Comparison of ENCODE assay signal across 2 cellular contexts in genomic region chr19:52211926-52212571, GRCh38.
A peak's percentile ranks its signal among the peaks of the same experiment; 100 is the strongest.
TF ChIP-seq lines count a peak whose summit lies in the region.

No MANE protein-coding gene starts in this region.

TF ChIP-seq in GM23338, 12 proteins besides CTCF, POLR2A, EP300 and RAD21:
- TF ChIP-seq NANOG (IDR thresholded peaks at IDR 0.05; ENCODE audit: borderline replicate concordance): no peak
- no peak for TF ChIP-seq ZNF114 (CRISPR knock-in tag; IDR thresholded peaks at IDR 0.05)
- no peak for TF ChIP-seq STAT1 (IDR thresholded peaks at IDR 0.05; ENCODE audit: unreplicated experiment)
- no peak for TF ChIP-seq EZH2phosphoT487 (IDR thresholded peaks at IDR 0.05; ENCODE audit: unreplicated experiment)
- TF ChIP-seq JUNB (IDR thresholded peaks at IDR 0.05; ENCODE audit: unreplicated experiment): no peak
- TF ChIP-seq ZNF331 (CRISPR knock-in tag; IDR thresholded peaks at IDR 0.05; ENCODE audit: low read depth): no peak
- no peak for TF ChIP-seq POLR2AphosphoS5 (IDR thresholded peaks at IDR 0.05; ENCODE audit: low read depth)
- no peak for TF ChIP-seq ZNF462 (CRISPR knock-in tag; IDR thresholded peaks at IDR 0.05)

TF ChIP-seq in K562, 482 proteins besides CTCF, POLR2A, EP300 and RAD21:
- peak; percentile 44 for TF ChIP-seq NFE2 (IDR thresholded peaks at IDR 0.05; ENCODE audit: low read depth)
- TF ChIP-seq ZNF696 (CRISPR knock-in tag; conservative IDR thresholded peaks at IDR 0.05): no peak
- 0 out of 2 replicates have a peak, but pooled peaks have one; percentile 27 for TF ChIP-seq ATF3 (IDR thresholded peaks at IDR 0.05)
- TF ChIP-seq ATF3 (CRISPR knock-in tag; conservative IDR thresholded peaks at IDR 0.05): no peak
- TF ChIP-seq FOXA3 (CRISPR knock-in tag; conservative IDR thresholded peaks at IDR 0.05 in 1 of 2, IDR thresholded peaks at IDR 0.05 in 1 of 2): peak in 1 of 2 experiments; percentile 34; a peak in 2 of 4 replicates
- TF ChIP-seq C11orf30 (IDR thresholded peaks at IDR 0.05; ENCODE audit: low read depth): peak; percentile 22; the same call in 1 of the 2 replicates
- peak; percentile 62 for TF ChIP-seq CEBPB (tag; IDR thresholded peaks at IDR 0.05)
- no peak for TF ChIP-seq ZKSCAN3 (CRISPR knock-in tag; IDR thresholded peaks at IDR 0.05)
- TF ChIP-seq SMARCA4 (IDR thresholded peaks at IDR 0.05): 0 out of 2 replicates have a peak, but pooled peaks have one; percentile 17
- peak; percentile 47; the same call in 1 of the 2 replicates for TF ChIP-seq DPF2 (IDR thresholded peaks at IDR 0.05)
- peak; percentile 29; the same call in 1 of the 2 replicates for TF ChIP-seq ARID1B (IDR thresholded peaks at IDR 0.05)
- no peak for TF ChIP-seq SOX6 (IDR thresholded peaks at IDR 0.05)
- TF ChIP-seq SMARCE1 (IDR thresholded peaks at IDR 0.05): peak; percentile 33; the same call in 1 of the 2 replicates
- TF ChIP-seq CEBPG (CRISPR knock-in tag; IDR thresholded peaks at IDR 0.05): no peak
- TF ChIP-seq CEBPG (tag; conservative IDR thresholded peaks at IDR 0.05 in 1 of 2, IDR thresholded peaks at IDR 0.05 in 1 of 2): peak in 1 of 2 experiments; percentile 71; a peak in 2 of 4 replicates
- no peak for TF ChIP-seq ESRRA (IDR thresholded peaks at IDR 0.05; ENCODE audit: borderline replicate concordance, low read depth)
